ENCODE assay signal across 29 cellular contexts in genomic region chr2:121228521-121228920, GRCh38. TPM values are rescaled to one million over a fixed set of nuclear protein-coding genes. Genes with fewer than 3 reads are reported as not detected.
"Had no signal": no experiment of that assay in that cellular context is flagged by ENCODE, and none has a peak within 500 bp of the region (broad histone marks: within the 10 kb centered on the region; RNA-seq: fewer than 3 reads in every experiment).

No MANE protein-coding gene starts in this region.

- H3K9me3 Mint-ChIP-seq: activated CD4-positive, alpha-beta memory T cell treated with anti-CD3 and anti-CD28 coated beads, Interleukin-2, amount 10 ng/mL, durations not matched to agents 7 days and 5 days; activated CD4-positive, alpha-beta T cell treated with anti-CD3 and anti-CD28 coated beads, Interleukin-2, amount 10 ng/mL, durations not matched to agents 7 days and 5 days; activated T-cell treated with anti-CD3 and anti-CD28 coated beads, Interleukin-2, amount 50 U/mL, for 24 hours; endodermal cell; memory B cell; naive thymus-derived CD4-positive, alpha-beta T cell; stimulated activated naive B cell treated with anti-CD40 and anti-IgM and Interleukin-4, amounts not matched to agents 10 μg/mL and 1 μg/mL and 100 μg/mL, for 72 hours had no signal

- H3K9me3 ChIP-seq: esophagus muscularis mucosa, heart right ventricle, left ventricle myocardium inferior, pancreas, psoas muscle, right atrium auricular region, suprapubic skin had no signal

- H3K4me3 ChIP-seq: esophagus muscularis mucosa, heart right ventricle, left ventricle myocardium inferior, pancreas, psoas muscle, right atrium auricular region, smooth muscle cell, suprapubic skin, tibial nerve had no signal

- DNase-seq: activated CD4-positive, alpha-beta memory T cell treated with anti-CD3 and anti-CD28 coated beads, Interleukin-2, amount 10 ng/mL, durations not matched to agents 7 days and 5 days; activated CD4-positive, alpha-beta T cell treated with anti-CD3 and anti-CD28 coated beads, Interleukin-2, amount 10 ng/mL, durations not matched to agents 7 days and 5 days; activated CD4-positive, CD25-positive, alpha-beta regulatory T cell treated with anti-CD3 and anti-CD28 coated beads, Interleukin-2, amount 50 U/mL, for 72 hours; activated CD8-positive, alpha-beta memory T cell treated with anti-CD3 and anti-CD28 coated beads, Interleukin-2, amount 50 U/mL, for 48 hours; activated gamma-delta T cell; activated naive CD4-positive, alpha-beta T cell treated with anti-CD3 and anti-CD28 coated beads, Interleukin-2, amount 50 U/mL, for 16 hours; activated T-cell treated with anti-CD3 and anti-CD28 coated beads, Interleukin-2, amount 50 U/mL, for 24 hours; amniotic stem cell; brain microvascular endothelial cell; cortex of kidney; foreskin keratinocyte; heart right ventricle; left ventricle myocardium inferior; naive thymus-derived CD4-positive, alpha-beta T cell; stimulated activated CD4-positive, alpha-beta T cell treated with anti-CD3 and anti-CD28 coated beads, Interleukin-15, amount 100 ng/mL, for 24 hours; stimulated activated CD4-positive, alpha-beta T cell treated with anti-CD3 and anti-CD28 coated beads, Interleukin-2, amount 100 ng/mL, for 24 hours; stimulated activated naive B cell treated with anti-CD40 and anti-IgM and Interleukin-4, amounts not matched to agents 10 μg/mL and 1 μg/mL and 100 μg/mL, for 72 hours; T-helper 17 cell; T1000 had no signal

- H3K27me3 ChIP-seq: foreskin keratinocyte, pancreas, right atrium auricular region, suprapubic skin, tibial nerve had no signal

- H3K27ac ChIP-seq: brain microvascular endothelial cell, esophagus muscularis mucosa, foreskin keratinocyte, heart right ventricle, left ventricle myocardium inferior, pancreas, psoas muscle, right atrium auricular region, suprapubic skin, tibial nerve had no signal

- H3K4me1 Mint-ChIP-seq: activated CD4-positive, alpha-beta memory T cell treated with anti-CD3 and anti-CD28 coated beads, Interleukin-2, amount 10 ng/mL, durations not matched to agents 7 days and 5 days; activated CD4-positive, alpha-beta T cell treated with anti-CD3 and anti-CD28 coated beads, Interleukin-2, amount 10 ng/mL, durations not matched to agents 7 days and 5 days; memory B cell; stimulated activated naive B cell treated with anti-CD40 and anti-IgM and Interleukin-4, amounts not matched to agents 10 μg/mL and 1 μg/mL and 100 μg/mL, for 72 hours; T-helper 17 cell had no signal

- H3K27ac Mint-ChIP-seq: activated CD4-positive, alpha-beta memory T cell treated with anti-CD3 and anti-CD28 coated beads, Interleukin-2, amount 10 ng/mL, durations not matched to agents 7 days and 5 days; activated CD4-positive, alpha-beta T cell treated with anti-CD3 and anti-CD28 coated beads, Interleukin-2, amount 10 ng/mL, durations not matched to agents 7 days and 5 days; activated T-cell treated with anti-CD3 and anti-CD28 coated beads, Interleukin-2, amount 50 U/mL, for 24 hours; endodermal cell; memory B cell; naive thymus-derived CD4-positive, alpha-beta T cell; stimulated activated naive B cell treated with anti-CD40 and anti-IgM and Interleukin-4, amounts not matched to agents 10 μg/mL and 1 μg/mL and 100 μg/mL, for 72 hours; T-helper 17 cell had no signal

- FAIRE-seq: astrocyte, pancreas had no signal

- H3K4me3 Mint-ChIP-seq: activated CD4-positive, alpha-beta memory T cell treated with anti-CD3 and anti-CD28 coated beads, Interleukin-2, amount 10 ng/mL, durations not matched to agents 7 days and 5 days; activated CD4-positive, alpha-beta T cell treated with anti-CD3 and anti-CD28 coated beads, Interleukin-2, amount 10 ng/mL, durations not matched to agents 7 days and 5 days; activated T-cell treated with anti-CD3 and anti-CD28 coated beads, Interleukin-2, amount 50 U/mL, for 24 hours; endodermal cell; memory B cell; naive thymus-derived CD4-positive, alpha-beta T cell; stimulated activated naive B cell treated with anti-CD40 and anti-IgM and Interleukin-4, amounts not matched to agents 10 μg/mL and 1 μg/mL and 100 μg/mL, for 72 hours; T-helper 17 cell had no signal

- H3K4me1 ChIP-seq: esophagus muscularis mucosa, foreskin keratinocyte, heart right ventricle, left ventricle myocardium inferior, pancreas, psoas muscle, right atrium auricular region, suprapubic skin, tibial nerve had no signal

- H3K36me3 ChIP-seq: brain microvascular endothelial cell, esophagus muscularis mucosa, heart right ventricle, left ventricle myocardium inferior, right atrium auricular region, tibial nerve had no signal

- H3K27me3 Mint-ChIP-seq: activated CD4-positive, alpha-beta memory T cell treated with anti-CD3 and anti-CD28 coated beads, Interleukin-2, amount 10 ng/mL, durations not matched to agents 7 days and 5 days; activated CD4-positive, alpha-beta T cell treated with anti-CD3 and anti-CD28 coated beads, Interleukin-2, amount 10 ng/mL, durations not matched to agents 7 days and 5 days; activated T-cell treated with anti-CD3 and anti-CD28 coated beads, Interleukin-2, amount 50 U/mL, for 24 hours; memory B cell; stimulated activated naive B cell treated with anti-CD40 and anti-IgM and Interleukin-4, amounts not matched to agents 10 μg/mL and 1 μg/mL and 100 μg/mL, for 72 hours had no signal

- H3K36me3 Mint-ChIP-seq: naive thymus-derived CD4-positive, alpha-beta T cell; stimulated activated naive B cell treated with anti-CD40 and anti-IgM and Interleukin-4, amounts not matched to agents 10 μg/mL and 1 μg/mL and 100 μg/mL, for 72 hours had no signal

RNA-seq across cellular contexts. Expression of gene TFCP2L1, which starts 56.5 kb away (rescaled TPM):
- polyA plus RNA-seq: naive thymus-derived CD4-positive, alpha-beta T cell; smooth muscle cell had no signal
